Comparison of ENCODE assay signal across 20 cellular contexts in the genomic region with DNA sequence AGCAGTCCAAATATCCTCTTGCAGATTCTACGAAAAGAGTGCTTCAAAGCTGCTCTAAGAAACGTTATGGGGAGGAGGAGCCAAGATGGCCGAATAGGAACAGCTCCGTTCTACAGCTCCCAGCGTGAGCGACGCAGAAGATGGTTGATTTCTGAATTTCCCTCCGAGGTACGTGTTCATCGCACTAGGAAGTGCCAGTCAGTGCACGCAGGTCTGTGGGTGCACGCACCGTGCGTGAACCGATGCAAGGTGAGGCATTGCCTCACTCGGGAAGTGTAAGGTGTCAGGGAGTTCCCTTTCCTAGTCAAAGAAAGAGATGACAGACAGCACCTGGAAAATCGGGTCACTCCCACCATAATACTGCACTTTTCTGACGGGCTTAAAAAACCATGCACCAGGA.
"Had no signal": no experiment of that assay in that cellular context is flagged by ENCODE, and none has a peak within 500 bp of the region (broad histone marks: within the 10 kb centered on the region; RNA-seq: fewer than 3 reads in every experiment).

No MANE protein-coding gene starts in this region.

- H3K36me3 Mint-ChIP-seq: neural progenitor cell, T-cell had no signal

- H3K4me2 ChIP-seq: neural progenitor cell had no signal

- H3K4me3 Mint-ChIP-seq: activated CD4-positive, alpha-beta memory T cell treated with anti-CD3 and anti-CD28 coated beads, Interleukin-2, amount 10 ng/mL, durations not matched to agents 7 days and 5 days; activated naive CD8-positive, alpha-beta T cell treated with anti-CD3 and anti-CD28 coated beads, Interleukin-2, amount 50 U/mL, for 24 hours; dendritic cell treated with granulocyte-macrophage colony-stimulating factor and Interleukin-4, amounts not matched to agents 40 ng/mL and 50 ng/mL, for 4 days; neural progenitor cell; stimulated activated naive CD8-positive, alpha-beta T cell treated with anti-CD3 and anti-CD28 coated beads, Interleukin-15, amount 100 ng/mL, for 72 hours; T-cell had no signal

- ATAC-seq: activated naive CD8-positive, alpha-beta T cell treated with anti-CD3 and anti-CD28 coated beads, Interleukin-2, amount 50 U/mL, for 24 hours; foreskin keratinocyte; sciatic nerve; stimulated activated naive CD8-positive, alpha-beta T cell treated with anti-CD3 and anti-CD28 coated beads, Interleukin-15, amount 100 ng/mL, for 72 hours; T-cell had no signal

- H3K4me1 ChIP-seq: foreskin keratinocyte, neural progenitor cell, upper lobe of left lung had no signal

- H3K27me3 ChIP-seq: foreskin keratinocyte, neural progenitor cell, ovary, upper lobe of left lung had no signal

- H3K27ac ChIP-seq: foreskin keratinocyte, neural progenitor cell, ovary, upper lobe of left lung, VCaP had no signal

- H3K36me3 ChIP-seq: neural progenitor cell, ovary, upper lobe of left lung had no signal

- H2AFZ ChIP-seq: neural progenitor cell had no signal

- H3K9me3 ChIP-seq: ovary had no signal

- H3K27me3 Mint-ChIP-seq: activated CD4-positive, alpha-beta memory T cell treated with anti-CD3 and anti-CD28 coated beads, Interleukin-2, amount 10 ng/mL, durations not matched to agents 7 days and 5 days; activated naive CD8-positive, alpha-beta T cell treated with anti-CD3 and anti-CD28 coated beads, Interleukin-2, amount 50 U/mL, for 24 hours; dendritic cell treated with granulocyte-macrophage colony-stimulating factor and Interleukin-4, amounts not matched to agents 40 ng/mL and 50 ng/mL, for 4 days; stimulated activated naive CD8-positive, alpha-beta T cell treated with anti-CD3 and anti-CD28 coated beads, Interleukin-15, amount 100 ng/mL, for 72 hours; T-cell had no signal

- H3K4me1 Mint-ChIP-seq: activated CD4-positive, alpha-beta memory T cell treated with anti-CD3 and anti-CD28 coated beads, Interleukin-2, amount 10 ng/mL, durations not matched to agents 7 days and 5 days; activated naive CD8-positive, alpha-beta T cell treated with anti-CD3 and anti-CD28 coated beads, Interleukin-2, amount 50 U/mL, for 24 hours; neural progenitor cell; stimulated activated naive CD8-positive, alpha-beta T cell treated with anti-CD3 and anti-CD28 coated beads, Interleukin-15, amount 100 ng/mL, for 72 hours; T-cell had no signal

- H3K4me3 ChIP-seq: neural progenitor cell, ovary, upper lobe of left lung had no signal

- H3K27ac Mint-ChIP-seq: activated CD4-positive, alpha-beta memory T cell treated with anti-CD3 and anti-CD28 coated beads, Interleukin-2, amount 10 ng/mL, durations not matched to agents 7 days and 5 days; activated naive CD8-positive, alpha-beta T cell treated with anti-CD3 and anti-CD28 coated beads, Interleukin-2, amount 50 U/mL, for 24 hours; dendritic cell treated with granulocyte-macrophage colony-stimulating factor and Interleukin-4, amounts not matched to agents 40 ng/mL and 50 ng/mL, for 4 days; neural progenitor cell; stimulated activated naive CD8-positive, alpha-beta T cell treated with anti-CD3 and anti-CD28 coated beads, Interleukin-15, amount 100 ng/mL, for 72 hours; T-cell had no signal

- DNase-seq: activated CD4-positive, alpha-beta memory T cell treated with anti-CD3 and anti-CD28 coated beads, Interleukin-2, amount 10 ng/mL, durations not matched to agents 7 days and 5 days; activated CD8-positive, alpha-beta memory T cell treated with anti-CD3 and anti-CD28 coated beads, Interleukin-2, amount 50 U/mL, for 4 hours; activated naive CD4-positive, alpha-beta T cell; activated naive CD8-positive, alpha-beta T cell treated with anti-CD3 and anti-CD28 coated beads, Interleukin-2, amount 50 U/mL, for 24 hours; aorta; effector memory CD4-positive, alpha-beta T cell; foreskin keratinocyte; glutamatergic neuron; hypothalamus; kidney glomerular epithelial cell; midbrain; stimulated activated CD4-positive, alpha-beta T cell treated with anti-CD3 and anti-CD28 coated beads, Interleukin-1b, Interleukin-23, amount 100 ng/mL, for 48 hours; stimulated activated naive CD8-positive, alpha-beta T cell treated with anti-CD3 and anti-CD28 coated beads, Interleukin-15, amount 100 ng/mL, for 72 hours; T-cell had no signal

- H3K9ac ChIP-seq: neural progenitor cell had no signal
